ENCODE assay signal across 2 cellular contexts in genomic region chr10:104259999-104260774, GRCh38.
TF ChIP-seq lines count a peak whose summit lies in the region.

No MANE protein-coding gene starts in this region.

TF ChIP-seq in liver, 16 proteins besides CTCF, POLR2A, EP300 and RAD21:
- TF ChIP-seq HNF4G (IDR thresholded peaks at IDR 0.05), result no peak
- no peak for TF ChIP-seq HNF4A (conservative IDR thresholded peaks at IDR 0.05)

TF ChIP-seq in HepG2, 621 proteins besides CTCF, POLR2A, EP300 and RAD21:
- no peak for TF ChIP-seq DMTF1 (CRISPR knock-in tag; IDR thresholded peaks at IDR 0.05)
- no peak for TF ChIP-seq BRD4 (CRISPR knock-in tag; IDR thresholded peaks at IDR 0.05)
- TF ChIP-seq ZNF768 (CRISPR knock-in tag; IDR thresholded peaks at IDR 0.05), result no peak
- no peak for TF ChIP-seq ZNF7 (CRISPR knock-in tag; IDR thresholded peaks at IDR 0.05)
- no peak for TF ChIP-seq RXRA (CRISPR knock-in tag; IDR thresholded peaks at IDR 0.05)
- TF ChIP-seq HNRNPLL (IDR thresholded peaks at IDR 0.05; ENCODE audit: low read depth, low read length, poor library complexity, severe bottlenecking), result no peak
- no peak for TF ChIP-seq TOPORS (CRISPR knock-in tag; IDR thresholded peaks at IDR 0.05)
- TF ChIP-seq ZNF788 (CRISPR knock-in tag; IDR thresholded peaks at IDR 0.05; ENCODE audit: borderline replicate concordance), result no peak
- no peak for TF ChIP-seq ZNF143 (CRISPR knock-in tag; IDR thresholded peaks at IDR 0.05)
- TF ChIP-seq KLF11 (CRISPR knock-in tag; IDR thresholded peaks at IDR 0.05), result no peak
- TF ChIP-seq ZNF839 (CRISPR knock-in tag; IDR thresholded peaks at IDR 0.05; ENCODE audit: borderline replicate concordance), result no peak
- TF ChIP-seq ZZZ3 (CRISPR knock-in tag; IDR thresholded peaks at IDR 0.05; ENCODE audit: borderline replicate concordance), result no peak
- no peak for TF ChIP-seq AGO2 (optimal IDR thresholded peaks at IDR 0.05; ENCODE audit: low read depth, low read length)
